16 cellular contexts compared by ENCODE assay signal in the genomic region with DNA sequence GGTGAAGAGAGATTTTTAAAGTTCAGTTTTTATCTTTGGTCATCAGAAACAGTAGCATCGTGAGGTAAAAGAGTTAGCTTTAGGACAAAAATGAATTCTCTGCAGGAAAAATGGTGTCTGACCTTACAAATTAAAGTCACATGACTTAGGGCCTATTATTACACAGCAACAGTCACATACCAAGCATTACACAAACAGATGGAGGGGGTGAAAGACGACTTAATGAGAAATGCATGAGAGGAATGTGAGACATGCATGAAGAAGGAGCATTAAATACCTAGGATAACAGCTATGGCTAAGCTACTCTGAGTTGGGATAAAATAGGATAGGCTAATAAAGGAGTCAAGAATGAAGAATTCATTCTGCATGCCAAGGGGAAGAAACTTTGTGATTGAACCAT.
DNase-seq lines count a peak whose midpoint lies in the region; ATAC-seq and TF ChIP-seq lines count a peak whose summit lies in the region.
"Had no signal": no experiment of that assay in that cellular context is flagged by ENCODE, and none has a peak within 500 bp of the region (broad histone marks: within the 10 kb centered on the region; RNA-seq: fewer than 3 reads in every experiment).

No MANE protein-coding gene starts in this region.

- no peaks in the 10 kb centered on the region for H4K20me1 ChIP-seq in HCT116 (ENCODE audit: insufficient read depth)

- H3K27ac Mint-ChIP-seq in WTC11 = no peak overlapping the region
- H3K27ac Mint-ChIP-seq: stimulated activated effector memory CD8-positive, alpha-beta T cell treated with anti-CD3 and anti-CD28 coated beads, Interleukin-12 subunit alpha, Interleukin-12 subunit beta, amount 100 ng/mL, for 72 hours had no signal

- TF ChIP-seq CTCF in HCT116 (IDR thresholded peaks at IDR 0.05 in 2 of 3, conservative IDR thresholded peaks at IDR 0.05 in 1 of 3; ENCODE audit: borderline replicate concordance in 1 of 3, insufficient read depth in 1 of 3, low read depth in 2 of 3, low read length in 2 of 3) = no peak
- TF ChIP-seq CTCF in WTC11 (IDR thresholded peaks at IDR 0.05) = no peak

- no peak for TF ChIP-seq POLR2A in HCT116 (IDR thresholded peaks at IDR 0.05; ENCODE audit: borderline replicate concordance, extremely low read depth, insufficient read depth, insufficient read length)

- H3K4me2 ChIP-seq in HCT116 (ENCODE audit: low read length) (0 out of 2 replicates have a peak overlapping the region, but pooled peaks have one; percentile 13), skeletal muscle satellite cell (ENCODE audit: low read length) (no peak overlapping the region)

- no peaks in the 10 kb centered on the region for H3K79me2 ChIP-seq in HCT116 (ENCODE audit: insufficient read depth, low read length)

- H2AFZ ChIP-seq in HCT116 (ENCODE audit: low read depth, low read length, poor library complexity, severe bottlenecking) = no peak overlapping the region

- H3K9me3 Mint-ChIP-seq in WTC11 = peaks cover 3% of the 10 kb centered on the region; the same call in 1 of the 2 replicates
- H3K9me3 Mint-ChIP-seq: neural crest cell had no signal

- no peak overlapping the region for H3K4me3 Mint-ChIP-seq in WTC11
- H3K4me3 Mint-ChIP-seq: neural crest cell; stimulated activated effector memory CD8-positive, alpha-beta T cell treated with anti-CD3 and anti-CD28 coated beads, Interleukin-12 subunit alpha, Interleukin-12 subunit beta, amount 100 ng/mL, for 72 hours had no signal

- CTCF ChIA-PET in HCT116 (lab: Charles Lee) (no interaction called here), WTC11 (lab: Charles Lee) (interaction anchor here (0.8 kb wide), 1 partner anchor 70 kb away, joined by 3 read pairs; no protein-coding TSS in a partner anchor)

- H3K36me3 Mint-ChIP-seq in WTC11 = no peaks in the 10 kb centered on the region
- H3K36me3 Mint-ChIP-seq: stimulated activated effector memory CD8-positive, alpha-beta T cell treated with anti-CD3 and anti-CD28 coated beads, Interleukin-12 subunit alpha, Interleukin-12 subunit beta, amount 100 ng/mL, for 72 hours had no signal

- BruUV-seq in HCT116 (replicated peaks; lab: Mats Ljungman, UMichigan) = no TSS peak

- peaks cover 0 to 7% of the 10 kb centered on the region in 2 experiments; a peak in 1 of 4 replicates for H3K4me1 ChIP-seq in HCT116 (ENCODE audit: control insufficient read depth in 1 of 2, insufficient read depth in 2 of 2, low read length in 2 of 2)
- H3K4me1 ChIP-seq in skeletal muscle satellite cell (ENCODE audit: control insufficient read depth, insufficient read depth, low read length) = peaks cover 34% of the 10 kb centered on the region

- DNase-seq in HCT116 (ENCODE audit: low read depth, low spot score) = no peak
- DNase-seq in WTC11 (ENCODE audit: low spot score) = no peak
- peak; percentile 49 for DNase-seq in foreskin melanocyte
- DNase-seq in nucleus accumbens (lab: John Stamatoyannopoulos, UW) = no peak
- DNase-seq in NAMALWA (ENCODE audit: low spot score) = no peak
- no peak for DNase-seq in NOMO-1 treated with dmso at 0.1 percent for 144 hours (lab: John Stamatoyannopoulos, UW; ENCODE audit: unreplicated experiment)
- no peak for DNase-seq in NCI-H82 (lab: John Stamatoyannopoulos, UW)
- DNase-seq: activated CD4-positive, alpha-beta T cell treated with anti-CD3 and anti-CD28 coated beads, Interleukin-2, amount 50 U/mL, for 1 hour; activated naive CD4-positive, alpha-beta T cell; dermis blood vessel endothelial cell; DMS79; MV-4-11; NCI-H524 had no signal

- H3K36me3 ChIP-seq in HCT116 (ENCODE audit: control insufficient read depth in 1 of 2, insufficient read depth in 2 of 2, low read length in 2 of 2) (no peaks in the 10 kb centered on the region), skeletal muscle satellite cell (ENCODE audit: insufficient read depth, low read length) (no peaks in the 10 kb centered on the region)

- H3K27ac ChIP-seq in HCT116 (ENCODE audit: low read depth, low read length) = no peak overlapping the region

- H3K9me2 ChIP-seq in HCT116 (ENCODE audit: insufficient read depth) = no peaks in the 10 kb centered on the region

- RAD21 ChIA-PET in HCT116 (lab: Charles Lee; ENCODE audit: low non-redundant PET in 1 of 2, low total read pairs in 2 of 2, uncharacterized antibody in 2 of 2, unreplicated experiment in 2 of 2) = no interaction called here

- H3K9ac ChIP-seq in HCT116 (ENCODE audit: low read length) (no peak overlapping the region), skeletal muscle satellite cell (ENCODE audit: low read depth, low read length) (peak overlapping the region; percentile 8)

- H3K4me1 Mint-ChIP-seq in WTC11 = peaks cover 62% of the 10 kb centered on the region
- H3K4me1 Mint-ChIP-seq: stimulated activated effector memory CD8-positive, alpha-beta T cell treated with anti-CD3 and anti-CD28 coated beads, Interleukin-12 subunit alpha, Interleukin-12 subunit beta, amount 100 ng/mL, for 72 hours had no signal

- TF ChIP-seq RAD21 in HCT116 (IDR thresholded peaks at IDR 0.05; ENCODE audit: low read depth) = no peak

- no peaks in the 10 kb centered on the region for H3K9me3 ChIP-seq in HCT116 (ENCODE audit: control insufficient read depth in 1 of 2, insufficient read depth in 1 of 2, low read depth in 1 of 2, low read length in 2 of 2)
- H3K9me3 ChIP-seq in skeletal muscle satellite cell (replicated peaks; ENCODE audit: low read length) = no peaks in the 10 kb centered on the region

- H3K4me3 ChIP-seq in HCT116 (replicated peaks in 1 of 2; ENCODE audit: low read depth in 1 of 2, low read length in 2 of 2) (no peak overlapping the region), skeletal muscle satellite cell (ENCODE audit: low read length) (no peak overlapping the region)

- no peaks in the 10 kb centered on the region for H3K27me3 Mint-ChIP-seq in WTC11 (ENCODE audit: low read depth)

- H3K27me3 ChIP-seq in HCT116 (ENCODE audit: insufficient read depth, low read length) (no peaks in the 10 kb centered on the region), skeletal muscle satellite cell (ENCODE audit: control insufficient read depth, insufficient read depth, low read length) (no peaks in the 10 kb centered on the region)

- intact Hi-C loops in HCT116 (cut with micrococcal nuclease) = no loop called here

- no peak; the same call in 1 of the 2 replicates for ATAC-seq in HCT116
- peak; percentile 85 for ATAC-seq in WTC11
- ATAC-seq: stimulated activated effector memory CD8-positive, alpha-beta T cell treated with anti-CD3 and anti-CD28 coated beads, Interleukin-12 subunit alpha, Interleukin-12 subunit beta, amount 100 ng/mL, for 72 hours had no signal

- POLR2A ChIA-PET in HCT116 (lab: Charles Lee) (no interaction called here), WTC11 (lab: Charles Lee) (no interaction called here)

TF ChIP-seq in HCT116, 20 proteins besides CTCF, POLR2A, EP300 and RAD21 (continues in another document):
- TF ChIP-seq EZH2 (IDR thresholded peaks at IDR 0.05) (no peak), YY1 (IDR thresholded peaks at IDR 0.05; ENCODE audit: extremely low read depth, insufficient replicate concordance, low read depth, low read length) (no peak), CBX3 (IDR thresholded peaks at IDR 0.05; ENCODE audit: low read depth) (no peak), SP1 (IDR thresholded peaks at IDR 0.05; ENCODE audit: low read depth) (no peak), TCF7L2 (IDR thresholded peaks at IDR 0.05; ENCODE audit: borderline replicate concordance, extremely low read depth, insufficient read depth, insufficient read length) (no peak), SIN3A (IDR thresholded peaks at IDR 0.05; ENCODE audit: low read depth) (no peak)
- TF ChIP-seq, protein P1, sequence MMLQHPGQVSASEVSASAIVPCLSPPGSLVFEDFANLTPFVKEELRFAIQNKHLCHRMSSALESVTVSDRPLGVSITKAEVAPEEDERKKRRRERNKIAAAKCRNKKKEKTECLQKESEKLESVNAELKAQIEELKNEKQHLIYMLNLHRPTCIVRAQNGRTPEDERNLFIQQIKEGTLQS (IDR thresholded peaks at IDR 0.05) = no peak

TF ChIP-seq in WTC11, 78 proteins besides CTCF, POLR2A, EP300 and RAD21 (continues in another document):
- TF ChIP-seq, protein P2, sequence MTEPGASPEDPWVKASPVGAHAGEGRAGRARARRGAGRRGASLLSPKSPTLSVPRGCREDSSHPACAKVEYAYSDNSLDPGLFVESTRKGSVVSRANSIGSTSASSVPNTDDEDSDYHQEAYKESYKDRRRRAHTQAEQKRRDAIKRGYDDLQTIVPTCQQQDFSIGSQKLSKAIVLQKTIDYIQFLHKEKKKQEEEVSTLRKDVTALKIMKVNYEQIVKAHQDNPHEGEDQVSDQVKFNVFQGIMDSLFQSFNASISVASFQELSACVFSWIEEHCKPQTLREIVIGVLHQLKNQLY (CRISPR knock-in tag; IDR thresholded peaks at IDR 0.05) = no peak
- TF ChIP-seq, protein P3, sequence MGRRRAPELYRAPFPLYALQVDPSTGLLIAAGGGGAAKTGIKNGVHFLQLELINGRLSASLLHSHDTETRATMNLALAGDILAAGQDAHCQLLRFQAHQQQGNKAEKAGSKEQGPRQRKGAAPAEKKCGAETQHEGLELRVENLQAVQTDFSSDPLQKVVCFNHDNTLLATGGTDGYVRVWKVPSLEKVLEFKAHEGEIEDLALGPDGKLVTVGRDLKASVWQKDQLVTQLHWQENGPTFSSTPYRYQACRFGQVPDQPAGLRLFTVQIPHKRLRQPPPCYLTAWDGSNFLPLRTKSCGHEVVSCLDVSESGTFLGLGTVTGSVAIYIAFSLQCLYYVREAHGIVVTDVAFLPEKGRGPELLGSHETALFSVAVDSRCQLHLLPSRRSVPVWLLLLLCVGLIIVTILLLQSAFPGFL (CRISPR knock-in tag; IDR thresholded peaks at IDR 0.05; ENCODE audit: borderline replicate concordance) = no peak
- TF ChIP-seq FOXP1 (CRISPR knock-in tag; IDR thresholded peaks at IDR 0.05; ENCODE audit: borderline replicate concordance) = no peak
- no peak for TF ChIP-seq JUN (CRISPR knock-in tag; IDR thresholded peaks at IDR 0.05)
- no peak for TF ChIP-seq NR2C2 (CRISPR knock-in tag; IDR thresholded peaks at IDR 0.05)
- no peak for TF ChIP-seq GRHL2 (CRISPR knock-in tag; IDR thresholded peaks at IDR 0.05; ENCODE audit: insufficient replicate concordance, severe bottlenecking)
- TF ChIP-seq, protein P4, sequence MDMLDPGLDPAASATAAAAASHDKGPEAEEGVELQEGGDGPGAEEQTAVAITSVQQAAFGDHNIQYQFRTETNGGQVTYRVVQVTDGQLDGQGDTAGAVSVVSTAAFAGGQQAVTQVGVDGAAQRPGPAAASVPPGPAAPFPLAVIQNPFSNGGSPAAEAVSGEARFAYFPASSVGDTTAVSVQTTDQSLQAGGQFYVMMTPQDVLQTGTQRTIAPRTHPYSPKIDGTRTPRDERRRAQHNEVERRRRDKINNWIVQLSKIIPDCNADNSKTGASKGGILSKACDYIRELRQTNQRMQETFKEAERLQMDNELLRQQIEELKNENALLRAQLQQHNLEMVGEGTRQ (CRISPR knock-in tag; IDR thresholded peaks at IDR 0.05) = peak; percentile 44
